In the genomic region with DNA sequence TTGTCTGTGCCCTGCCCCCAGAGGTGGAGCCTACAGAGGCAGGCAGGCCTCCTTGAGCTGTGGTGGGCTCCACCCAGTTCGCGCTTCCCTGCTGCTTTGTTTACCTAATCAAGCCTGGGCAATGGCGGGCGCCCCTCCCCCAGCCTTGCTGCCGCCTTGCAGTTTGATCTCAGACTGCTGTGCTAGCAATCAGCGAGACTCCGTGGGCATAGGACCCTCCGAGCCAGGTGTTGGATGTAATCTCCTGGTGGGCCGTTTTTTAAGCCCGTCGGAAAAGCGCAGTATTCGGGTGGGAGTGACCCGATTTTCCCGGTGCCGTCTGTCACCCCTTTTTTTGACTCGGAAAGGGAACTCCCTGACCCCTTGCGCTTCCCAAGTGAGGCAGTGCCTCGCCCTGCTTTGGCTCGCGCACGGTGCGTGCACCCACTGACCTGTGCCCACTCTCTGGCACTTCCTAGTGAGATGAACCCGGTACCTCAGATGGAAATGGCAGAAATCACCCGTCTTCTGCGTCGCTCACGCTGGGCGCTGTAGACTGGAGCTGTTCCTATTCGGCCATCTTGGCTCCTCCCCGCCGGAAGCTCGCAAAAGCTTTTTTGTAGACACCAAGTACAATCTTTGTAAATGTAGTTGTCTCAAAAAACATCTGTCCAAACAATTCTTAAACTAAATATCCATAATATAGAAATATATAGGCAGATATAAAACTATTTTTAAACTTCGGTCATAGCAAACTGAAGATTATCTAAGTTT, we compare ENCODE assay signal across 1 cellular context.
TF ChIP-seq lines count a peak whose summit lies in the region.

No MANE protein-coding gene starts in this region.

TF ChIP-seq in H1, 55 proteins besides CTCF, POLR2A, EP300 and RAD21:
- TF ChIP-seq YY1 (IDR thresholded peaks at IDR 0.05; ENCODE audit: low read depth, low read length) = peak; percentile 63; the same call in 1 of the 2 replicates
- TF ChIP-seq TBP (IDR thresholded peaks at IDR 0.05; ENCODE audit: low read depth, low read length) = 0 out of 2 replicates have a peak, but pooled peaks have one; percentile 9
